Comparison of ENCODE assay signal across 2 cellular contexts in the genomic region with DNA sequence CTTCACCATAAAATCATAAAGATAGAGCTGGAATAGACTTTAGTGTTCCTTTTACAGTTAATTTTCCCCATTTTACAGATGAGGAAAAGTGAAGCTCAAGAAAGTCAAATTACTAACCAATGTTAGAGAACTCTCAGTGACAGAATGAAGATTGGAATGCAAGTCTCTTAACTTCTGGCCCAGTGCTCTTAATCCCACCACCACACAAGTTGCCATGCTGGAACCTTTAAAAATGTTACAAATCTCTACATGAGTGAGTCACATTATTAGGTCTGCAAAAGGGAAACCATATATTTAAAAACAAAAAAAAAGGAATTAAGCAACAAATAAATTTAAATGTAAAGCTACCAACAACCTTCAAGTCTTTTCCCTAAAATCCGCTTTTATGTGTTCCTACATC.
TF ChIP-seq lines count a peak whose summit lies in the region.

No MANE protein-coding gene starts in this region.

TF ChIP-seq in A549, 52 proteins besides CTCF, POLR2A, EP300 and RAD21:
- TF ChIP-seq FOSL2 (IDR thresholded peaks at IDR 0.05) (no peak), FOSL2 (CRISPR knock-in tag; IDR thresholded peaks at IDR 0.05) (no peak), NPAS2 (CRISPR knock-in tag; IDR thresholded peaks at IDR 0.05; ENCODE audit: borderline replicate concordance) (no peak), ZC3H11A (IDR thresholded peaks at IDR 0.05) (no peak), FOSB (CRISPR knock-in tag; IDR thresholded peaks at IDR 0.05) (no peak), HOXA7 (CRISPR knock-in tag; IDR thresholded peaks at IDR 0.05) (no peak), GATA3 (IDR thresholded peaks at IDR 0.05; ENCODE audit: borderline replicate concordance) (no peak), RFX5 (IDR thresholded peaks at IDR 0.05) (no peak), EHMT2 (IDR thresholded peaks at IDR 0.05; ENCODE audit: low read depth) (no peak), CEBPB (IDR thresholded peaks at IDR 0.05) (no peak), MAZ (IDR thresholded peaks at IDR 0.05; ENCODE audit: borderline replicate concordance, low read depth, low read length) (no peak)
- TF ChIP-seq, protein P1, sequence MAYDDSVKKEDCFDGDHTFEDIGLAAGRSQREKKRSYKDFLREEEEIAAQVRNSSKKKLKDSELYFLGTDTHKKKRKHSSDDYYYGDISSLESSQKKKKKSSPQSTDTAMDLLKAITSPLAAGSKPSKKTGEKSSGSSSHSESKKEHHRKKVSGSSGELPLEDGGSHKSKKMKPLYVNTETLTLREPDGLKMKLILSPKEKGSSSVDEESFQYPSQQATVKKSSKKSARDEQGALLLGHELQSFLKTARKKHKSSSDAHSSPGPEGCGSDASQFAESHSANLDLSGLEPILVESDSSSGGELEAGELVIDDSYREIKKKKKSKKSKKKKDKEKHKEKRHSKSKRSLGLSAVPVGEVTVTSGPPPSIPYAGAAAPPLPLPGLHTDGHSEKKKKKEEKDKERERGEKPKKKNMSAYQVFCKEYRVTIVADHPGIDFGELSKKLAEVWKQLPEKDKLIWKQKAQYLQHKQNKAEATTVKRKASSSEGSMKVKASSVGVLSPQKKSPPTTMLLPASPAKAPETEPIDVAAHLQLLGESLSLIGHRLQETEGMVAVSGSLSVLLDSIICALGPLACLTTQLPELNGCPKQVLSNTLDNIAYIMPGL (CRISPR knock-in tag; IDR thresholded peaks at IDR 0.05; ENCODE audit: borderline replicate concordance) = no peak
- TF ChIP-seq, protein P2, sequence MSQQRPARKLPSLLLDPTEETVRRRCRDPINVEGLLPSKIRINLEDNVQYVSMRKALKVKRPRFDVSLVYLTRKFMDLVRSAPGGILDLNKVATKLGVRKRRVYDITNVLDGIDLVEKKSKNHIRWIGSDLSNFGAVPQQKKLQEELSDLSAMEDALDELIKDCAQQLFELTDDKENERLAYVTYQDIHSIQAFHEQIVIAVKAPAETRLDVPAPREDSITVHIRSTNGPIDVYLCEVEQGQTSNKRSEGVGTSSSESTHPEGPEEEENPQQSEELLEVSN (IDR thresholded peaks at IDR 0.05; ENCODE audit: borderline replicate concordance, low read depth) = no peak

TF ChIP-seq in IMR-90, 13 proteins besides CTCF, POLR2A, EP300 and RAD21:
- TF ChIP-seq MXI1 (IDR thresholded peaks at IDR 0.05; ENCODE audit: borderline replicate concordance, low read depth, low read length) = no peak
- TF ChIP-seq CHD1 (IDR thresholded peaks at IDR 0.05; ENCODE audit: low read depth, low read length) = no peak
- no peak for TF ChIP-seq CEBPB (IDR thresholded peaks at IDR 0.05; ENCODE audit: low read depth, low read length)
- no peak for TF ChIP-seq FOS (IDR thresholded peaks at IDR 0.05; ENCODE audit: low read depth, low read length)
- TF ChIP-seq, protein P3, sequence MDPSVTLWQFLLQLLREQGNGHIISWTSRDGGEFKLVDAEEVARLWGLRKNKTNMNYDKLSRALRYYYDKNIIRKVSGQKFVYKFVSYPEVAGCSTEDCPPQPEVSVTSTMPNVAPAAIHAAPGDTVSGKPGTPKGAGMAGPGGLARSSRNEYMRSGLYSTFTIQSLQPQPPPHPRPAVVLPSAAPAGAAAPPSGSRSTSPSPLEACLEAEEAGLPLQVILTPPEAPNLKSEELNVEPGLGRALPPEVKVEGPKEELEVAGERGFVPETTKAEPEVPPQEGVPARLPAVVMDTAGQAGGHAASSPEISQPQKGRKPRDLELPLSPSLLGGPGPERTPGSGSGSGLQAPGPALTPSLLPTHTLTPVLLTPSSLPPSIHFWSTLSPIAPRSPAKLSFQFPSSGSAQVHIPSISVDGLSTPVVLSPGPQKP (IDR thresholded peaks at IDR 0.05; ENCODE audit: borderline replicate concordance, low read depth, low read length) = no peak
- no peak for TF ChIP-seq MAFK (IDR thresholded peaks at IDR 0.05; ENCODE audit: low read depth, low read length)
- TF ChIP-seq, protein P4, sequence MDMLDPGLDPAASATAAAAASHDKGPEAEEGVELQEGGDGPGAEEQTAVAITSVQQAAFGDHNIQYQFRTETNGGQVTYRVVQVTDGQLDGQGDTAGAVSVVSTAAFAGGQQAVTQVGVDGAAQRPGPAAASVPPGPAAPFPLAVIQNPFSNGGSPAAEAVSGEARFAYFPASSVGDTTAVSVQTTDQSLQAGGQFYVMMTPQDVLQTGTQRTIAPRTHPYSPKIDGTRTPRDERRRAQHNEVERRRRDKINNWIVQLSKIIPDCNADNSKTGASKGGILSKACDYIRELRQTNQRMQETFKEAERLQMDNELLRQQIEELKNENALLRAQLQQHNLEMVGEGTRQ (IDR thresholded peaks at IDR 0.05; ENCODE audit: low read depth, low read length) = no peak
- TF ChIP-seq BHLHE40 (IDR thresholded peaks at IDR 0.05; ENCODE audit: low read depth, low read length) = no peak
- TF ChIP-seq NFE2L2 (IDR thresholded peaks at IDR 0.05; ENCODE audit: low read depth, low read length) = no peak
- TF ChIP-seq RCOR1 (IDR thresholded peaks at IDR 0.05; ENCODE audit: insufficient replicate concordance, low read length) = no peak
- no peak for TF ChIP-seq RFX5 (IDR thresholded peaks at IDR 0.05; ENCODE audit: low read depth, low read length)
TF ChIP-seq in IMR-90: peak in this region for 0.
